8 cellular contexts compared by ENCODE assay signal in genomic region chr12:6765634-6766581, GRCh38. TPM values are rescaled to one million over a fixed set of nuclear protein-coding genes. Genes with fewer than 3 reads are reported as not detected.
DNase-seq lines count a peak whose midpoint lies in the region; ATAC-seq and TF ChIP-seq lines count a peak whose summit lies in the region.

Gene PTMS (plus strand): TSS chr12:6766363. CDS start chr12:6766706, 343 bp downstream.

- H3K27ac ChIP-seq in ascending aorta (peak within 1 kb of the TSS; percentile 84 to 97), left ventricle myocardium inferior (replicated peaks) (peak within 1 kb of the TSS; percentile 97)

- intact Hi-C loops in ascending aorta (cut with DNase I) = loop anchor here (1.0 to 5.0 kb wide), 4 partner anchors 77 to 214 kb away; partner anchors contain the start of genes ING4, USP5 and ZNF384
- intact Hi-C loops in left ventricle myocardium inferior (cut with micrococcal nuclease) = no loop called here
- intact Hi-C loops in posterior cingulate gyrus (cut with DNase I) = loop anchor here (2.0 kb wide), 1 partner anchor 13 kb away; the partner anchor contains the start of gene MLF2

- DNase-seq in AG20443 (ENCODE audit: low spot score) (peak; percentile 88), NCI-H748 (lab: John Stamatoyannopoulos, UW; ENCODE audit: unreplicated experiment) (peak; percentile 95), ascending aorta (ENCODE audit: low spot score in 2 of 2) (peak; percentile 36 to 93), left ventricle myocardium inferior (peak; percentile 86), posterior cingulate gyrus (peak; percentile 32 to 96 (median 74)), NOMO-1 (lab: John Stamatoyannopoulos, UW; ENCODE audit: unreplicated experiment in 2 of 2) (no peak)

- peak within 1 kb of the TSS; percentile 96 to 97 for H3K4me3 ChIP-seq in ascending aorta
- peak within 1 kb of the TSS; percentile 92 for H3K4me3 ChIP-seq in left ventricle myocardium inferior

- no peak for TF ChIP-seq CTCF in ascending aorta (IDR thresholded peaks at IDR 0.05)
- TF ChIP-seq CTCF in left ventricle myocardium inferior (IDR thresholded peaks at IDR 0.05; ENCODE audit: borderline replicate concordance) = no peak

- peak; percentile 15 for ATAC-seq in GM18502 (IDR thresholded peaks at IDR 0.05; ENCODE audit: poor library complexity, unreplicated experiment)
- peak; percentile 7 for ATAC-seq in HG03439 (IDR thresholded peaks at IDR 0.05; ENCODE audit: unreplicated experiment)

- H3K27me3 ChIP-seq in ascending aorta (no peaks in the 10 kb centered on the region), left ventricle myocardium inferior (ENCODE audit: low read depth) (no peaks in the 10 kb centered on the region)

- no peaks in the 10 kb centered on the region for H3K9me3 ChIP-seq in ascending aorta
- H3K9me3 ChIP-seq in left ventricle myocardium inferior (replicated peaks) = no peaks in the 10 kb centered on the region

- H3K4me1 ChIP-seq in ascending aorta (peaks cover 10 to 33% of the 10 kb centered on the region in 2 donors), left ventricle myocardium inferior (peaks cover 63% of the 10 kb centered on the region)

- peaks cover 13 to 17% of the 10 kb centered on the region in 2 donors for H3K36me3 ChIP-seq in ascending aorta
- peaks cover 13% of the 10 kb centered on the region for H3K36me3 ChIP-seq in left ventricle myocardium inferior

RNA-seq across cellular contexts. Expression of gene PTMS, which starts in this region (rescaled TPM):
- total RNA-seq in ascending aorta = 361 TPM
- total RNA-seq in left ventricle myocardium inferior = 104 TPM

Comparison
In these comparisons a context has a peak if more than half of its experiments do, and no peak if none do; other contexts are left out.
1. DNase-seq: peak in AG20443 (single experiment), NCI-H748 (single experiment), ascending aorta (2 of 2), left ventricle myocardium inferior (single experiment) and posterior cingulate gyrus (10 of 10); none in NOMO-1 (0 of 2).